Comparison of ENCODE assay signal across 1 cellular context in the genomic region with DNA sequence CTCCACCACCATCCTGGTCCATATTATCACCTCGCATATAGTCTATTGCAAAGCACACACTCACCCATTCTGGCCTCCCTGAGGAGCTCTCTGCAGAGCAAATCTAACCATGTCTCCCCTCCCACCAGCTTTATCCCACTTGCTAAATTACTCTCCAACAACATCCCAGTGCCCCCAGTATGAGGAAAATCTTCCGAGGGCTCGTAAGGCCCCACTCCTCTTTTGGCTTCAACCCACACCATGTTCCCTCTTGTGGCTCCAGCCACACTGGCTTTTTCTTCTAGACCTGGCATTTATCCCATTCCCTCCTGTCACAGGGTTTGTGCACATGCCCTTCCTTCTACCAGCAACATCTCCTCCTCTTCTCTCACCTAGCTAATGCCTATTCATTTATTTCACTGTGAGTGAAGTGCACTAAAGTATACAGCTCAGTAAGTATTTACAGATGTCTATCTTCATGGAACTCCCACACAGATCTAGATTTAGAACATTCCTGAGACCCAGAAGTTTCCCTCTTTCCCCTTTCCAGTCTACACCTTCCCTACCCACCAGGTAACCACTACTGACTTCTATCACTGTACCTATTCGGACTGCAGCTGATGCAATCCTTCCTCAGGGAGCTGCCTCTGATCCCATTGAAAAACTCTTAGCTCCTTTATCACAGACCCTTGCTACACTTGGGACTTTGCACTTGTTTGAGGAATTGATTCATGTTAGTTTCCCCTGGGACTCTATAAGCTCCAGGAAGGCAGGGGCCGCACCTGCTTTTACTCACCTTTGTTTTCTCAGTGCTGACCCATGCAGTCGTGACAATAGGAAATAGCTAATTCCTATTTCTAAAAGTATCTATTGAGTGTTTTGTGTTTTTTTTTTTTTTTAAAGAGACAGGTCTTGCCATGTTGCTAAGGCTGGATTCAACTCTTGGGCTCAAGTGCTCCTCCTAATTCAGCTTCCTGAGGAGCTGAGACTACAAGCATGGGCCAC.
TF ChIP-seq lines count a peak whose summit lies in the region.

No MANE protein-coding gene starts in this region.

TF ChIP-seq in HepG2, 621 proteins besides CTCF, POLR2A, EP300 and RAD21 (continued from another document and continues in another):
- TF ChIP-seq, protein P1, sequence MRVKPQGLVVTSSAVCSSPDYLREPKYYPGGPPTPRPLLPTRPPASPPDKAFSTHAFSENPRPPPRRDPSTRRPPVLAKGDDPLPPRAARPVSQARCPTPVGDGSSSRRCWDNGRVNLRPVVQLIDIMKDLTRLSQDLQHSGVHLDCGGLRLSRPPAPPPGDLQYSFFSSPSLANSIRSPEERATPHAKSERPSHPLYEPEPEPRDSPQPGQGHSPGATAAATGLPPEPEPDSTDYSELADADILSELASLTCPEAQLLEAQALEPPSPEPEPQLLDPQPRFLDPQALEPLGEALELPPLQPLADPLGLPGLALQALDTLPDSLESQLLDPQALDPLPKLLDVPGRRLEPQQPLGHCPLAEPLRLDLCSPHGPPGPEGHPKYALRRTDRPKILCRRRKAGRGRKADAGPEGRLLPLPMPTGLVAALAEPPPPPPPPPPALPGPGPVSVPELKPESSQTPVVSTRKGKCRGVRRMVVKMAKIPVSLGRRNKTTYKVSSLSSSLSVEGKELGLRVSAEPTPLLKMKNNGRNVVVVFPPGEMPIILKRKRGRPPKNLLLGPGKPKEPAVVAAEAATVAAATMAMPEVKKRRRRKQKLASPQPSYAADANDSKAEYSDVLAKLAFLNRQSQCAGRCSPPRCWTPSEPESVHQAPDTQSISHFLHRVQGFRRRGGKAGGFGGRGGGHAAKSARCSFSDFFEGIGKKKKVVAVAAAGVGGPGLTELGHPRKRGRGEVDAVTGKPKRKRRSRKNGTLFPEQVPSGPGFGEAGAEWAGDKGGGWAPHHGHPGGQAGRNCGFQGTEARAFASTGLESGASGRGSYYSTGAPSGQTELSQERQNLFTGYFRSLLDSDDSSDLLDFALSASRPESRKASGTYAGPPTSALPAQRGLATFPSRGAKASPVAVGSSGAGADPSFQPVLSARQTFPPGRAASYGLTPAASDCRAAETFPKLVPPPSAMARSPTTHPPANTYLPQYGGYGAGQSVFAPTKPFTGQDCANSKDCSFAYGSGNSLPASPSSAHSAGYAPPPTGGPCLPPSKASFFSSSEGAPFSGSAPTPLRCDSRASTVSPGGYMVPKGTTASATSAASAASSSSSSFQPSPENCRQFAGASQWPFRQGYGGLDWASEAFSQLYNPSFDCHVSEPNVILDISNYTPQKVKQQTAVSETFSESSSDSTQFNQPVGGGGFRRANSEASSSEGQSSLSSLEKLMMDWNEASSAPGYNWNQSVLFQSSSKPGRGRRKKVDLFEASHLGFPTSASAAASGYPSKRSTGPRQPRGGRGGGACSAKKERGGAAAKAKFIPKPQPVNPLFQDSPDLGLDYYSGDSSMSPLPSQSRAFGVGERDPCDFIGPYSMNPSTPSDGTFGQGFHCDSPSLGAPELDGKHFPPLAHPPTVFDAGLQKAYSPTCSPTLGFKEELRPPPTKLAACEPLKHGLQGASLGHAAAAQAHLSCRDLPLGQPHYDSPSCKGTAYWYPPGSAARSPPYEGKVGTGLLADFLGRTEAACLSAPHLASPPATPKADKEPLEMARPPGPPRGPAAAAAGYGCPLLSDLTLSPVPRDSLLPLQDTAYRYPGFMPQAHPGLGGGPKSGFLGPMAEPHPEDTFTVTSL (CRISPR knock-in tag; IDR thresholded peaks at IDR 0.05; ENCODE audit: borderline replicate concordance), result peak; percentile 85; the same call in 1 of the 2 replicates
- TF ChIP-seq, protein P2, sequence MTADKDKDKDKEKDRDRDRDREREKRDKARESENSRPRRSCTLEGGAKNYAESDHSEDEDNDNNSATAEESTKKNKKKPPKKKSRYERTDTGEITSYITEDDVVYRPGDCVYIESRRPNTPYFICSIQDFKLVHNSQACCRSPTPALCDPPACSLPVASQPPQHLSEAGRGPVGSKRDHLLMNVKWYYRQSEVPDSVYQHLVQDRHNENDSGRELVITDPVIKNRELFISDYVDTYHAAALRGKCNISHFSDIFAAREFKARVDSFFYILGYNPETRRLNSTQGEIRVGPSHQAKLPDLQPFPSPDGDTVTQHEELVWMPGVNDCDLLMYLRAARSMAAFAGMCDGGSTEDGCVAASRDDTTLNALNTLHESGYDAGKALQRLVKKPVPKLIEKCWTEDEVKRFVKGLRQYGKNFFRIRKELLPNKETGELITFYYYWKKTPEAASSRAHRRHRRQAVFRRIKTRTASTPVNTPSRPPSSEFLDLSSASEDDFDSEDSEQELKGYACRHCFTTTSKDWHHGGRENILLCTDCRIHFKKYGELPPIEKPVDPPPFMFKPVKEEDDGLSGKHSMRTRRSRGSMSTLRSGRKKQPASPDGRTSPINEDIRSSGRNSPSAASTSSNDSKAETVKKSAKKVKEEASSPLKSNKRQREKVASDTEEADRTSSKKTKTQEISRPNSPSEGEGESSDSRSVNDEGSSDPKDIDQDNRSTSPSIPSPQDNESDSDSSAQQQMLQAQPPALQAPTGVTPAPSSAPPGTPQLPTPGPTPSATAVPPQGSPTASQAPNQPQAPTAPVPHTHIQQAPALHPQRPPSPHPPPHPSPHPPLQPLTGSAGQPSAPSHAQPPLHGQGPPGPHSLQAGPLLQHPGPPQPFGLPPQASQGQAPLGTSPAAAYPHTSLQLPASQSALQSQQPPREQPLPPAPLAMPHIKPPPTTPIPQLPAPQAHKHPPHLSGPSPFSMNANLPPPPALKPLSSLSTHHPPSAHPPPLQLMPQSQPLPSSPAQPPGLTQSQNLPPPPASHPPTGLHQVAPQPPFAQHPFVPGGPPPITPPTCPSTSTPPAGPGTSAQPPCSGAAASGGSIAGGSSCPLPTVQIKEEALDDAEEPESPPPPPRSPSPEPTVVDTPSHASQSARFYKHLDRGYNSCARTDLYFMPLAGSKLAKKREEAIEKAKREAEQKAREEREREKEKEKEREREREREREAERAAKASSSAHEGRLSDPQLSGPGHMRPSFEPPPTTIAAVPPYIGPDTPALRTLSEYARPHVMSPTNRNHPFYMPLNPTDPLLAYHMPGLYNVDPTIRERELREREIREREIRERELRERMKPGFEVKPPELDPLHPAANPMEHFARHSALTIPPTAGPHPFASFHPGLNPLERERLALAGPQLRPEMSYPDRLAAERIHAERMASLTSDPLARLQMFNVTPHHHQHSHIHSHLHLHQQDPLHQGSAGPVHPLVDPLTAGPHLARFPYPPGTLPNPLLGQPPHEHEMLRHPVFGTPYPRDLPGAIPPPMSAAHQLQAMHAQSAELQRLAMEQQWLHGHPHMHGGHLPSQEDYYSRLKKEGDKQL (CRISPR knock-in tag; IDR thresholded peaks at IDR 0.05; ENCODE audit: low read depth), result peak; percentile 40; the same call in 1 of the 2 replicates
- TF ChIP-seq, protein P3, sequence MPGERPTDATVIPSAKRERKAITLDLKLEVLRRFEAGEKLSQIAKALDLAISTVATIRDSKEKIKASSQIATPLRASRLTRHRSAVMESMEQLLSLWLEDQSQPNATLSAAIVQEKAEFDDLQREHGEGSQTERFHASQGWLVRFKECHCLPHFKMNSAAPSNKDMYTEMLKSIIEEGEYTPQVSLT (CRISPR knock-in tag; IDR thresholded peaks at IDR 0.05; ENCODE audit: borderline replicate concordance, low read depth), result no peak
- TF ChIP-seq HNF4G (IDR thresholded peaks at IDR 0.05; ENCODE audit: borderline replicate concordance, low read depth, low read length), result peak; percentile 96
- TF ChIP-seq HNF4G (CRISPR knock-in tag; IDR thresholded peaks at IDR 0.05; ENCODE audit: borderline replicate concordance, low read depth), result peak; percentile 92
- TF ChIP-seq MED8 (CRISPR knock-in tag; IDR thresholded peaks at IDR 0.05; ENCODE audit: insufficient replicate concordance), result no peak
- no peak; the same call in 1 of the 2 replicates for TF ChIP-seq ZNF607 (CRISPR knock-in tag; IDR thresholded peaks at IDR 0.05; ENCODE audit: borderline replicate concordance)
- 0 out of 2 replicates have a peak, but pooled peaks have one; percentile 54 for TF ChIP-seq ZNF543 (CRISPR knock-in tag; IDR thresholded peaks at IDR 0.05)
- no peak for TF ChIP-seq ZNF883 (CRISPR knock-in tag; IDR thresholded peaks at IDR 0.05; ENCODE audit: not compliant biosample characterization)
- TF ChIP-seq ZNF10 (CRISPR knock-in tag; IDR thresholded peaks at IDR 0.05; ENCODE audit: borderline replicate concordance, low read depth), result no peak
- peak; percentile 56; the same call in 1 of the 2 replicates for TF ChIP-seq MTA1 (CRISPR knock-in tag; IDR thresholded peaks at IDR 0.05; ENCODE audit: borderline replicate concordance)
- TF ChIP-seq REPIN1 (CRISPR knock-in tag; IDR thresholded peaks at IDR 0.05; ENCODE audit: borderline replicate concordance, low read depth), result peak; percentile 91
- TF ChIP-seq HMGA1 (CRISPR knock-in tag; conservative IDR thresholded peaks at IDR 0.05), result no peak
- TF ChIP-seq RORA (CRISPR knock-in tag; IDR thresholded peaks at IDR 0.05), result no peak
- no peak for TF ChIP-seq NFYC (CRISPR knock-in tag; IDR thresholded peaks at IDR 0.05)
- no peak for TF ChIP-seq CBFB (CRISPR knock-in tag; IDR thresholded peaks at IDR 0.05)
- no peak for TF ChIP-seq HDAC6 (IDR thresholded peaks at IDR 0.05; ENCODE audit: low read depth, low read length)
- TF ChIP-seq SMAD1 (CRISPR knock-in tag; IDR thresholded peaks at IDR 0.05; ENCODE audit: borderline replicate concordance, low read depth), result no peak
- no peak for TF ChIP-seq ISX (CRISPR knock-in tag; conservative IDR thresholded peaks at IDR 0.05)
- TF ChIP-seq ZNF333 (CRISPR knock-in tag; IDR thresholded peaks at IDR 0.05; ENCODE audit: borderline replicate concordance), result no peak
- TF ChIP-seq TCF7L2 (IDR thresholded peaks at IDR 0.05; ENCODE audit: low read depth, low read length), result no peak
- peak; percentile 84 for TF ChIP-seq PPARG (CRISPR knock-in tag; conservative IDR thresholded peaks at IDR 0.05)
- no peak for TF ChIP-seq CBX1 (IDR thresholded peaks at IDR 0.05; ENCODE audit: low read depth)
- TF ChIP-seq, protein P4, sequence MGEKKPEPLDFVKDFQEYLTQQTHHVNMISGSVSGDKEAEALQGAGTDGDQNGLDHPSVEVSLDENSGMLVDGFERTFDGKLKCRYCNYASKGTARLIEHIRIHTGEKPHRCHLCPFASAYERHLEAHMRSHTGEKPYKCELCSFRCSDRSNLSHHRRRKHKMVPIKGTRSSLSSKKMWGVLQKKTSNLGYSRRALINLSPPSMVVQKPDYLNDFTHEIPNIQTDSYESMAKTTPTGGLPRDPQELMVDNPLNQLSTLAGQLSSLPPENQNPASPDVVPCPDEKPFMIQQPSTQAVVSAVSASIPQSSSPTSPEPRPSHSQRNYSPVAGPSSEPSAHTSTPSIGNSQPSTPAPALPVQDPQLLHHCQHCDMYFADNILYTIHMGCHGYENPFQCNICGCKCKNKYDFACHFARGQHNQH (CRISPR knock-in tag; IDR thresholded peaks at IDR 0.05), result peak; percentile 93
- TF ChIP-seq, protein P5, sequence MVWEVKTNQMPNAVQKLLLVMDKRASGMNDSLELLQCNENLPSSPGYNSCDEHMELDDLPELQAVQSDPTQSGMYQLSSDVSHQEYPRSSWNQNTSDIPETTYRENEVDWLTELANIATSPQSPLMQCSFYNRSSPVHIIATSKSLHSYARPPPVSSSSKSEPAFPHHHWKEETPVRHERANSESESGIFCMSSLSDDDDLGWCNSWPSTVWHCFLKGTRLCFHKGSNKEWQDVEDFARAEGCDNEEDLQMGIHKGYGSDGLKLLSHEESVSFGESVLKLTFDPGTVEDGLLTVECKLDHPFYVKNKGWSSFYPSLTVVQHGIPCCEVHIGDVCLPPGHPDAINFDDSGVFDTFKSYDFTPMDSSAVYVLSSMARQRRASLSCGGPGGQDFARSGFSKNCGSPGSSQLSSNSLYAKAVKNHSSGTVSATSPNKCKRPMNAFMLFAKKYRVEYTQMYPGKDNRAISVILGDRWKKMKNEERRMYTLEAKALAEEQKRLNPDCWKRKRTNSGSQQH (CRISPR knock-in tag; IDR thresholded peaks at IDR 0.05; ENCODE audit: low read depth), result peak; percentile 56; the same call in 1 of the 2 replicates
- no peak for TF ChIP-seq KDM2A (CRISPR knock-in tag; IDR thresholded peaks at IDR 0.05; ENCODE audit: borderline replicate concordance, low read depth)
- TF ChIP-seq TSC22D2 (CRISPR knock-in tag; IDR thresholded peaks at IDR 0.05; ENCODE audit: borderline replicate concordance), result 0 out of 2 replicates have a peak, but pooled peaks have one; percentile 32
- TF ChIP-seq IKZF1 (IDR thresholded peaks at IDR 0.05), result no peak
- TF ChIP-seq SP140L (CRISPR knock-in tag; IDR thresholded peaks at IDR 0.05; ENCODE audit: borderline replicate concordance), result peak; percentile 58; the same call in 1 of the 2 replicates
- TF ChIP-seq ZFP36L2 (CRISPR knock-in tag; IDR thresholded peaks at IDR 0.05), result no peak
- TF ChIP-seq, protein P6, sequence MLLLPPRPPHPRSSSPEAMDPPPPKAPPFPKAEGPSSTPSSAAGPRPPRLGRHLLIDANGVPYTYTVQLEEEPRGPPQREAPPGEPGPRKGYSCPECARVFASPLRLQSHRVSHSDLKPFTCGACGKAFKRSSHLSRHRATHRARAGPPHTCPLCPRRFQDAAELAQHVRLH (CRISPR knock-in tag; IDR thresholded peaks at IDR 0.05; ENCODE audit: borderline replicate concordance, low read depth), result peak; percentile 71
- TF ChIP-seq, protein P7, sequence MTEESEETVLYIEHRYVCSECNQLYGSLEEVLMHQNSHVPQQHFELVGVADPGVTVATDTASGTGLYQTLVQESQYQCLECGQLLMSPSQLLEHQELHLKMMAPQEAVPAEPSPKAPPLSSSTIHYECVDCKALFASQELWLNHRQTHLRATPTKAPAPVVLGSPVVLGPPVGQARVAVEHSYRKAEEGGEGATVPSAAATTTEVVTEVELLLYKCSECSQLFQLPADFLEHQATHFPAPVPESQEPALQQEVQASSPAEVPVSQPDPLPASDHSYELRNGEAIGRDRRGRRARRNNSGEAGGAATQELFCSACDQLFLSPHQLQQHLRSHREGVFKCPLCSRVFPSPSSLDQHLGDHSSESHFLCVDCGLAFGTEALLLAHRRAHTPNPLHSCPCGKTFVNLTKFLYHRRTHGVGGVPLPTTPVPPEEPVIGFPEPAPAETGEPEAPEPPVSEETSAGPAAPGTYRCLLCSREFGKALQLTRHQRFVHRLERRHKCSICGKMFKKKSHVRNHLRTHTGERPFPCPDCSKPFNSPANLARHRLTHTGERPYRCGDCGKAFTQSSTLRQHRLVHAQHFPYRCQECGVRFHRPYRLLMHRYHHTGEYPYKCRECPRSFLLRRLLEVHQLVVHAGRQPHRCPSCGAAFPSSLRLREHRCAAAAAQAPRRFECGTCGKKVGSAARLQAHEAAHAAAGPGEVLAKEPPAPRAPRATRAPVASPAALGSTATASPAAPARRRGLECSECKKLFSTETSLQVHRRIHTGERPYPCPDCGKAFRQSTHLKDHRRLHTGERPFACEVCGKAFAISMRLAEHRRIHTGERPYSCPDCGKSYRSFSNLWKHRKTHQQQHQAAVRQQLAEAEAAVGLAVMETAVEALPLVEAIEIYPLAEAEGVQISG (CRISPR knock-in tag; IDR thresholded peaks at IDR 0.05), result peak; percentile 52; the same call in 1 of the 2 replicates
- TF ChIP-seq RELA (CRISPR knock-in tag; IDR thresholded peaks at IDR 0.05), result no peak
- TF ChIP-seq, protein P8, sequence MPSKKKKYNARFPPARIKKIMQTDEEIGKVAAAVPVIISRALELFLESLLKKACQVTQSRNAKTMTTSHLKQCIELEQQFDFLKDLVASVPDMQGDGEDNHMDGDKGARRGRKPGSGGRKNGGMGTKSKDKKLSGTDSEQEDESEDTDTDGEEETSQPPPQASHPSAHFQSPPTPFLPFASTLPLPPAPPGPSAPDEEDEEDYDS (CRISPR knock-in tag; IDR thresholded peaks at IDR 0.05), result no peak; the same call in 1 of the 2 replicates
- TF ChIP-seq ZNF619 (CRISPR knock-in tag; IDR thresholded peaks at IDR 0.05), result 0 out of 2 replicates have a peak, but pooled peaks have one; percentile 77
- TF ChIP-seq JUN (CRISPR knock-in tag; IDR thresholded peaks at IDR 0.05), result peak; percentile 89; the same call in 1 of the 2 replicates
- peak; percentile 88 for TF ChIP-seq RXRB (CRISPR knock-in tag; IDR thresholded peaks at IDR 0.05; ENCODE audit: borderline replicate concordance)
- TF ChIP-seq ZNF205 (CRISPR knock-in tag; IDR thresholded peaks at IDR 0.05), result peak; percentile 77
- 0 out of 2 replicates have a peak, but pooled peaks have one; percentile 47 for TF ChIP-seq ZNF451 (CRISPR knock-in tag; IDR thresholded peaks at IDR 0.05)
- TF ChIP-seq ZNF766 (CRISPR knock-in tag; IDR thresholded peaks at IDR 0.05; ENCODE audit: borderline replicate concordance), result no peak
